18 cellular contexts compared by ENCODE assay signal in genomic region chr22:45890351-45890635, GRCh38.
DNase-seq lines count a peak whose midpoint lies in the region; ATAC-seq, FAIRE-seq and TF ChIP-seq lines count a peak whose summit lies in the region.
"Had no signal": no experiment of that assay in that cellular context is flagged by ENCODE, and none has a peak within 500 bp of the region (broad histone marks: within the 10 kb centered on the region; RNA-seq: fewer than 3 reads in every experiment).

No MANE protein-coding gene starts in this region.

- H3K9me3 Mint-ChIP-seq in neural crest cell (no peaks in the 10 kb centered on the region), GM23338 (no peaks in the 10 kb centered on the region; the same call in 2 of the 3 replicates)

- no peak overlapping the region for H2BK15ac ChIP-seq in H1 (ENCODE audit: low read length)

- H3K4me1 Mint-ChIP-seq in neural crest cell (peaks cover 18% of the 10 kb centered on the region), GM23338 (no peaks in the 10 kb centered on the region)
- H3K4me1 Mint-ChIP-seq: CD4-positive, alpha-beta memory T cell had no signal

- H3K79me2 ChIP-seq in HepG2 (ENCODE audit: insufficient read depth, low read length) (no peaks in the 10 kb centered on the region), H1 (ENCODE audit: control insufficient read depth in 1 of 2, insufficient read depth in 2 of 2, low read length in 2 of 2) (no peaks in the 10 kb centered on the region), GM23338 (replicated peaks; ENCODE audit: insufficient read depth) (no peaks in the 10 kb centered on the region)

- H2BK20ac ChIP-seq in H1 (ENCODE audit: low read length), result no peak overlapping the region

- FAIRE-seq in HepG2 (lab: Jason Lieb, UNC) (no peak), H1 (lab: Jason Lieb, UNC) (no peak)
- FAIRE-seq: GM12878, GM19239 had no signal

- no peak overlapping the region for H2AFZ ChIP-seq in HepG2 (ENCODE audit: low read length)
- H2AFZ ChIP-seq in H1 (ENCODE audit: low read length), result no peak overlapping the region
- no peak overlapping the region for H2AFZ ChIP-seq in GM23338

- H3K27ac ChIP-seq in HepG2 (ENCODE audit: extremely low read length, insufficient read depth, low read length) (no peak overlapping the region), right lobe of liver (no peak overlapping the region), H1 (ENCODE audit: low read depth, low read length) (no peak overlapping the region), spleen (no peak overlapping the region), GM23338 (ENCODE audit: low read depth) (no peak overlapping the region)

- TF ChIP-seq POLR2A in HepG2 (IDR thresholded peaks at IDR 0.05; ENCODE audit: insufficient read depth in 1 of 2, low read depth in 2 of 2, low read length in 2 of 2) (no peak), right lobe of liver (IDR thresholded peaks at IDR 0.05) (no peak), H1 (IDR thresholded peaks at IDR 0.05; ENCODE audit: control extremely low read depth in 1 of 2, low read depth in 2 of 2, low read length in 2 of 2) (no peak), spleen (IDR thresholded peaks at IDR 0.05) (no peak)

- peak overlapping the region; percentile 54 for H4K91ac ChIP-seq in H1 (replicated peaks; ENCODE audit: insufficient read length, low read length)

- H3K4me1 ChIP-seq in HepG2 (ENCODE audit: insufficient read depth, low read length) (no peaks in the 10 kb centered on the region), right lobe of liver (no peaks in the 10 kb centered on the region), H1 (replicated peaks in 1 of 4; ENCODE audit: control insufficient read depth in 3 of 4, insufficient read depth in 4 of 4, low read length in 3 of 4) (peaks cover 0 to 3% (median 0%) of the 10 kb centered on the region in 4 experiments; a peak in 1 of 7 replicates), spleen (no peaks in the 10 kb centered on the region), GM23338 (ENCODE audit: insufficient read depth) (no peaks in the 10 kb centered on the region)
- H3K4me1 ChIP-seq: Caco-2 had no signal

- BruUV-seq in HepG2 (replicated peaks; lab: Mats Ljungman, UMichigan), result no TSS peak

- H3K4ac ChIP-seq in H1 (replicated peaks; ENCODE audit: insufficient read length, low read depth, low read length), result no peak overlapping the region

- no peak overlapping the region for H3K56ac ChIP-seq in H1 (replicated peaks; ENCODE audit: insufficient read length, low read depth, low read length)

- POLR2A ChIA-PET in HepG2 (lab: Yijun Ruan, JAX) (no interaction called here), H1 (lab: Charles Lee; ENCODE audit: partially characterized antibody) (interaction anchor here (1.0 to 1.1 kb wide), 2 partner anchors 16 to 23 kb away, joined by 3 read pairs; no protein-coding TSS in a partner anchor)

- intact Hi-C loops in HepG2 (cut with micrococcal nuclease; ENCODE audit: unreplicated experiment), result no loop called here
- intact Hi-C loops in right lobe of liver (cut with DNase I), result no loop called here
- intact Hi-C loops in spleen (cut with DNase I; ENCODE audit: low total_unique reads), result no loop called here

- WGBS in HepG2 (ENCODE audit: low lambda C conversion rate), result 89% methylated on average over 26 of the region's 26 CpGs
- WGBS in right lobe of liver (ENCODE audit: insufficient coverage, low coverage, low lambda C conversion rate, missing lambda C conversion rate), result 96% methylated on average over 26 of the region's 26 CpGs
- no CpG with 5 or more reads among the region's 26 CpGs for WGBS in H1 (ENCODE audit: extremely low coverage in 1 of 2, insufficient coverage in 1 of 2, insufficient read length in 1 of 2, insufficient replicate concordance in 2 of 2, low coverage in 1 of 2, low lambda C conversion rate in 2 of 2, missing lambda C conversion rate in 1 of 2), 2 experiments
- 88 to 96% (median 91%) methylated on average over 11 to 26 of the region's 26 CpGs for WGBS in spleen, 5 donors

- H3K9ac ChIP-seq in HepG2 (ENCODE audit: insufficient read depth, low read depth, low read length) (no peak overlapping the region), H1 (replicated peaks in 1 of 4; ENCODE audit: extremely low read depth in 1 of 4, low read depth in 3 of 4, low read length in 3 of 4) (no peak overlapping the region)

- in situ Hi-C loops in HepG2 (cut with HindIII; ENCODE audit: extremely low pct_ligation_motif_present, low pct_unique_long_range_greater_than_20kb), result no loop called here

- H2BK5ac ChIP-seq in H1 (ENCODE audit: low read depth, low read length), result no peak overlapping the region

- H3K4me3 ChIP-seq in HepG2 (replicated peaks in 1 of 3; ENCODE audit: insufficient read depth in 1 of 3, low read depth in 2 of 3, low read length in 3 of 3) (no peak overlapping the region), right lobe of liver (no peak overlapping the region), H1 (ENCODE audit: extremely low read depth in 1 of 4, insufficient read depth in 2 of 4, low read depth in 3 of 4, low read length in 4 of 4) (no peak overlapping the region), spleen (no peak overlapping the region), GM23338 (no peak overlapping the region)
- H3K4me3 ChIP-seq: GM12878 had no signal

- H2BK12ac ChIP-seq in H1 (ENCODE audit: low read depth, low read length), result no peak overlapping the region

- TF ChIP-seq RAD21 in HepG2 (CRISPR knock-in tag; IDR thresholded peaks at IDR 0.05), result no peak
- no peak for TF ChIP-seq RAD21 in H1 (IDR thresholded peaks at IDR 0.05 in 1 of 2, conservative IDR thresholded peaks at IDR 0.05 in 1 of 2; ENCODE audit: low read depth in 2 of 2, low read length in 2 of 2)

- no peak overlapping the region for H3K14ac ChIP-seq in H1 (ENCODE audit: insufficient read length)

- H4K5ac ChIP-seq in H1 (ENCODE audit: insufficient read length, low read depth, low read length), result no peak overlapping the region

- H4K8ac ChIP-seq in H1 (ENCODE audit: extremely low read depth, insufficient read depth, low read length), result peak overlapping the region; percentile 57; the same call in 1 of the 2 replicates

- ATAC-seq in HepG2 (no peak), right lobe of liver (no peak), GM21381 (IDR thresholded peaks at IDR 0.05; ENCODE audit: unreplicated experiment) (no peak), GM23338 (no peak)
- ATAC-seq: GM12878 had no signal

- TF ChIP-seq EP300 in HepG2 (IDR thresholded peaks at IDR 0.05; ENCODE audit: low read depth in 2 of 2, low read length in 2 of 2) (no peak), HepG2 (CRISPR knock-in tag; IDR thresholded peaks at IDR 0.05; ENCODE audit: borderline replicate concordance) (no peak), H1 (IDR thresholded peaks at IDR 0.05; ENCODE audit: borderline replicate concordance in 1 of 2, low read depth in 2 of 2, low read length in 2 of 2) (no peak)

- no peaks in the 10 kb centered on the region for H4K20me1 ChIP-seq in HepG2 (ENCODE audit: insufficient read depth, low read length)
- peaks cover 2 to 5% of the 10 kb centered on the region in 2 experiments for H4K20me1 ChIP-seq in H1 (replicated peaks in 1 of 2; ENCODE audit: control insufficient read depth in 1 of 2, insufficient read depth in 2 of 2, low read length in 2 of 2)
- no peaks in the 10 kb centered on the region for H4K20me1 ChIP-seq in GM23338 (replicated peaks; ENCODE audit: insufficient read depth)

- TF ChIP-seq CTCF in HepG2 (CRISPR knock-in tag; IDR thresholded peaks at IDR 0.05) (no peak), right lobe of liver (IDR thresholded peaks at IDR 0.05) (no peak), H1 (IDR thresholded peaks at IDR 0.05; ENCODE audit: control extremely low read depth in 1 of 3, insufficient read depth in 1 of 3, low read depth in 1 of 3, low read length in 3 of 3) (no peak), neural crest cell (conservative IDR thresholded peaks at IDR 0.05) (no peak), spleen (IDR thresholded peaks at IDR 0.05 in 8 of 11, conservative IDR thresholded peaks at IDR 0.05 in 3 of 11) (no peak), GM23338 (conservative IDR thresholded peaks at IDR 0.05; ENCODE audit: low read depth in 2 of 2) (no peak)

- no peaks in the 10 kb centered on the region for H3K9me3 ChIP-seq in HepG2 (ENCODE audit: low read length)
- H3K9me3 ChIP-seq in right lobe of liver, result no peaks in the 10 kb centered on the region
- no peaks in the 10 kb centered on the region for H3K9me3 ChIP-seq in H1 (ENCODE audit: insufficient read depth in 2 of 2, low read depth in 1 of 2, low read length in 1 of 2)
- H3K9me3 ChIP-seq in spleen, result no peaks in the 10 kb centered on the region
- H3K9me3 ChIP-seq: Caco-2 had no signal

- H3K27ac Mint-ChIP-seq in neural crest cell (ENCODE audit: unreplicated experiment), result peak overlapping the region; percentile 27
- no peak overlapping the region for H3K27ac Mint-ChIP-seq in GM23338
- H3K27ac Mint-ChIP-seq: CD4-positive, alpha-beta memory T cell had no signal

- H3K79me1 ChIP-seq in H1 (ENCODE audit: low read depth, low read length), result no peaks in the 10 kb centered on the region

- no peak overlapping the region for H2AK5ac ChIP-seq in H1 (ENCODE audit: low read depth, low read length)

- DNase-seq in HepG2 (ENCODE audit: low spot score), result no peak
- no peak for DNase-seq in right lobe of liver
- no peak for DNase-seq in H1 (ENCODE audit: low read depth in 1 of 2, low spot score in 2 of 2)
- DNase-seq in neural crest cell (ENCODE audit: low read depth, low spot score), result no peak
- DNase-seq in spleen, result peak; percentile 29
- DNase-seq in DMS53 (lab: John Stamatoyannopoulos, UW), result no peak
- no peak for DNase-seq in GM23338 (ENCODE audit: low spot score)
- DNase-seq: CD4-positive, alpha-beta memory T cell; DMS153; DMS79; EL; GDM1; GOT3; HCEC 1CT had no signal

- CTCF ChIA-PET in HepG2 (lab: Yijun Ruan, JAX; ENCODE audit: low intra/inter-chr PET ratio, low total read pairs), result no interaction called here
- CTCF ChIA-PET in H1 (lab: Charles Lee; ENCODE audit: partially characterized antibody), result interaction anchor here (1.0 to 1.8 kb wide), 4 partner anchors 11 to 104 kb away, joined by 3 to 7 read pairs (median 3); no protein-coding TSS in a partner anchor

- H3K27me3 Mint-ChIP-seq in neural crest cell (ENCODE audit: low read depth), result no peaks in the 10 kb centered on the region
- H3K27me3 Mint-ChIP-seq in GM23338 (ENCODE audit: insufficient read depth, low read depth, poor library complexity), result peaks cover 8% of the 10 kb centered on the region

- no peak overlapping the region for H3K18ac ChIP-seq in H1 (ENCODE audit: extremely low read depth, low read length)

- H3K4me3 Mint-ChIP-seq in neural crest cell (no peak overlapping the region), GM23338 (no peak overlapping the region)
- H3K4me3 Mint-ChIP-seq: CD4-positive, alpha-beta memory T cell had no signal

- H3K27me3 ChIP-seq in HepG2 (ENCODE audit: control insufficient read depth in 1 of 2, insufficient read depth in 2 of 2, low read length in 2 of 2) (peaks cover 10 to 65% of the 10 kb centered on the region in 2 experiments), right lobe of liver (no peaks in the 10 kb centered on the region), H1 (replicated peaks in 1 of 4; ENCODE audit: control insufficient read depth in 3 of 4, extremely low read depth in 1 of 4, insufficient read depth in 3 of 4, low read length in 3 of 4) (peaks cover 0 to 2% (median 0%) of the 10 kb centered on the region in 4 experiments; a peak in 1 of 7 replicates), spleen (replicated peaks in 1 of 7) (peaks cover 0 to 88% (median 45%) of the 10 kb centered on the region in 7 donors), GM23338 (ENCODE audit: insufficient read depth) (no peaks in the 10 kb centered on the region)

- H3K9me2 ChIP-seq in GM23338 (ENCODE audit: insufficient read depth), result no peaks in the 10 kb centered on the region

- H3K4me2 ChIP-seq in HepG2 (ENCODE audit: low read depth, low read length) (no peak overlapping the region), H1 (ENCODE audit: insufficient read depth in 1 of 2, low read depth in 2 of 2, low read length in 2 of 2) (no peak overlapping the region), GM23338 (no peak overlapping the region)

- H2BK120ac ChIP-seq in H1 (replicated peaks; ENCODE audit: low read depth, low read length), result no peak overlapping the region

- no peaks in the 10 kb centered on the region; the same call in 1 of the 2 replicates for H3K23me2 ChIP-seq in H1 (ENCODE audit: low read depth, low read length)

- H3K36me3 ChIP-seq in HepG2 (replicated peaks in 1 of 2; ENCODE audit: control insufficient read depth in 1 of 2, insufficient read depth in 2 of 2, low read length in 2 of 2) (no peaks in the 10 kb centered on the region), right lobe of liver (no peaks in the 10 kb centered on the region), H1 (ENCODE audit: control insufficient read depth in 2 of 4, insufficient read depth in 4 of 4, low read length in 3 of 4) (no peaks in the 10 kb centered on the region), spleen (no peaks in the 10 kb centered on the region), GM23338 (ENCODE audit: insufficient read depth) (no peaks in the 10 kb centered on the region)

- no peak overlapping the region for H3K23ac ChIP-seq in H1 (ENCODE audit: insufficient read length)

- H3K36me3 Mint-ChIP-seq in neural crest cell (ENCODE audit: low read depth), result no peaks in the 10 kb centered on the region
- no peaks in the 10 kb centered on the region for H3K36me3 Mint-ChIP-seq in GM23338 (ENCODE audit: low read depth)
- H3K36me3 Mint-ChIP-seq: CD4-positive, alpha-beta memory T cell had no signal

- no peaks in the 10 kb centered on the region for H3F3A ChIP-seq in GM23338 (replicated peaks; ENCODE audit: low read depth)
